ENCODE assay signal across 11 cellular contexts in the genomic region with DNA sequence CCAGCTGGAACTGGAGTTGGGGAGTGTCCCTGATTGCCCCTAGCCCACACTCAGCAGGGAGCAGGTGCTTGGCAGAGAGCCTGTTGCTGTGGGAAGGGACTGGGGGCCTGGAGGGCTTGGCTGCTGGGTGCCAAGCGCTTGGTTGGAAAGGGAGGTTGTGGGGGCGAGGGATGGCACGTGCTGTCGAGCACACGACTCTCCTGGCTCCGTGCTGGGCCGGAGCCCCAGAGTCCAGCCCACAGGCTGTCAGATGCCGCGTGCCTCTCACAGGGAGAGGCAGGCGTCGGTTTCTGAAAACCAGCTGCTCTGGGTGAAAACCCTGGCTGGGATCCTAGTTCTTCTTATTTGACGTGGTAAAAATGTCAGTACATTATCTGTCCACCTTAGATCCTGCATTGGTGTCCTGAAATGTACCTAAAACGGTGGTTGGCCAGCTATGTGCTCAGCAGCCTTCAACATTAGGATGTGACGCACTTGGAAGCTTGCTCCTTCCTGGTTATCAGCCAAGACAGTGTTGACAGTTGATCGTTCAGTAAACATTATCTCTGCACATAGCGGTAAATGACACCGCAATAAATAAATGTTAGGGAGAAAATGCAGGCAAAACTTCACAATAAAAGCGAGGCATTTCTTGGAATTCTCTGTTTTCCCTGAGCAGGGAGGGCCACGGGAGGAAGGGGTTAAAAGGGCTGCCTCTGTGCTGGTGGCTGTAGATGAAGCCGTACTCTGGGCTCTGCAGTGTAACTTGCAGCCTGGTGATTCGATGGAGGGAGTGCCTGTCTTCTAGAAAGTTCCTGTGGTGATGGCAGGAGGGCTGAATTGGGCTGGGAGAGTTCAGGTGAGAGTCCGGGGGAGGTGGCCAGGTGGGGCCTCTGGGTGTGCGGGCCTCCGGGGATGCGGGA. TPM values are rescaled to one million over a fixed set of nuclear protein-coding genes. Genes with fewer than 3 reads are reported as not detected.
DNase-seq lines count a peak whose midpoint lies in the region; ATAC-seq, FAIRE-seq and TF ChIP-seq lines count a peak whose summit lies in the region.
"Had no signal": no experiment of that assay in that cellular context is flagged by ENCODE, and none has a peak within 500 bp of the region (broad histone marks: within the 10 kb centered on the region; RNA-seq: fewer than 3 reads in every experiment).

No MANE protein-coding gene starts in this region.

- no peak for TF ChIP-seq CTCF in gastroesophageal sphincter (IDR thresholded peaks at IDR 0.05)
- TF ChIP-seq CTCF in sigmoid colon (IDR thresholded peaks at IDR 0.05): no peak

- no peak overlapping the region for H3K4me3 ChIP-seq in gastroesophageal sphincter
- no peak overlapping the region for H3K4me3 ChIP-seq in sigmoid colon

- no peaks in the 10 kb centered on the region for H3K27me3 ChIP-seq in gastroesophageal sphincter
- H3K27me3 ChIP-seq in sigmoid colon: no peaks in the 10 kb centered on the region

- TF ChIP-seq EP300 in gastroesophageal sphincter (IDR thresholded peaks at IDR 0.05) (no peak), sigmoid colon (IDR thresholded peaks at IDR 0.05) (peak in 2 of 4 donors; percentile 14 to 25)

- peaks cover 0 to 73% (median 26%) of the 10 kb centered on the region in 3 donors for H3K4me1 ChIP-seq in gastroesophageal sphincter
- peaks cover 0 to 35% (median 28%) of the 10 kb centered on the region in 4 donors for H3K4me1 ChIP-seq in sigmoid colon

- DNase-seq in DMS79 (lab: John Stamatoyannopoulos, UW) (peak; percentile 34), OCI-M1 (lab: John Stamatoyannopoulos, UW) (peak; percentile 67), sigmoid colon (no peak), T-helper 2 cell (no peak), 8988T (no peak), KG1 (lab: John Stamatoyannopoulos, UW) (no peak), HTR-8/SVneo (ENCODE audit: insufficient read length, low spot score) (no peak)
- DNase-seq: NCI-H526; stimulated activated CD8-positive, alpha-beta memory T cell treated with anti-CD3 and anti-CD28 coated beads, Interleukin-4, amount 100 ng/mL, for 48 hours had no signal

- peak; percentile 35 for ATAC-seq in gastroesophageal sphincter

- no peak for FAIRE-seq in HTR-8/SVneo (lab: Jason Lieb, UNC)
- FAIRE-seq: endometrium had no signal

- no peaks in the 10 kb centered on the region for H3K36me3 ChIP-seq in gastroesophageal sphincter
- H3K36me3 ChIP-seq in sigmoid colon: no peaks in the 10 kb centered on the region

- intact Hi-C loops in sigmoid colon (cut with DNase I): no loop called here

- peak overlapping the region; percentile 15 to 82 (median 70) for H3K27ac ChIP-seq in gastroesophageal sphincter
- peak overlapping the region; percentile 47 to 72 (median 66) for H3K27ac ChIP-seq in sigmoid colon

- WGBS in gastroesophageal sphincter (ENCODE audit: low coverage in 1 of 2), 2 donors: 20 to 21% methylated on average over 5 to 9 of the region's 25 CpGs
- 45 to 58% methylated on average over 25 of the region's 25 CpGs for WGBS in sigmoid colon, 2 donors

- TF ChIP-seq POLR2A in gastroesophageal sphincter (IDR thresholded peaks at IDR 0.05) (no peak), sigmoid colon (IDR thresholded peaks at IDR 0.05) (no peak)

- no peaks in the 10 kb centered on the region for H3K9me3 ChIP-seq in gastroesophageal sphincter
- H3K9me3 ChIP-seq in sigmoid colon: no peaks in the 10 kb centered on the region

RNA-seq across cellular contexts. Expression of a gene that starts 29.2 kb away (rescaled TPM):
- total RNA-seq in gastroesophageal sphincter (10 to 100 TPM; 10.8 to 53.3 (median 33.2) TPM), sigmoid colon (10 to 100 TPM; 11.6 to 46.2 (median 18.4) TPM)
- 10 to 100 TPM; 22.8 to 57.2 (median 28.9) TPM for polyA plus RNA-seq in sigmoid colon

Comparison
In these comparisons a context has a peak if more than half of its experiments do, and no peak if none do; other contexts are left out.
1. DNase-seq: peak in DMS79 (single experiment) and OCI-M1 (single experiment); none in sigmoid colon (single experiment), T-helper 2 cell (0 of 5), 8988T (single experiment), KG1 (single experiment) and HTR-8/SVneo (single experiment).